10 cellular contexts compared by ENCODE assay signal in the genomic region with DNA sequence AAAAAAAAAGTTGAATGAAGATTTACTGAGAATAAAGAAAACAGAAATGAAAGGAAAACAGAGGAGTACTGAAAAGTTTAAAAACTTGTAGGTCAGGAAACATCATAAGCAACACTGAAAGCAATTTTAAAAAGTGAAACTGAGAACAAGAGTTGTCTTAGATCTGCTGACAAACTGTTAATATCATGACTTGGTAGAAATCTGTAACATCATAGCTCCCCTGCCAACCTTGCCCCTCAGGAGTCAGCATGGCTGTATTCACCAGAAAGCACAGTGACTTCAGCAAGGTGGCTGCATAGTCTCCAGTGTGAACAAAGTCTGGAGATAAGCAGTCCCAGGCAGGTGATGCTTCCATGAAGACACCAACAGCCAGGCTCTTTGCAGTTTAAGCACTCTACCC. TPM values are rescaled to one million over a fixed set of nuclear protein-coding genes. Genes with fewer than 3 reads are reported as not detected.
DNase-seq lines count a peak whose midpoint lies in the region; ATAC-seq and TF ChIP-seq lines count a peak whose summit lies in the region.
"Had no signal": no experiment of that assay in that cellular context is flagged by ENCODE, and none has a peak within 500 bp of the region (broad histone marks: within the 10 kb centered on the region; RNA-seq: fewer than 3 reads in every experiment).

No MANE protein-coding gene starts in this region.

- intact Hi-C loops in natural killer cell (cut with micrococcal nuclease): no loop called here

- H3K4me1 ChIP-seq in KMS-11 (ENCODE audit: low read depth, poor library complexity, severe bottlenecking) (peaks cover 58% of the 10 kb centered on the region), neural progenitor cell (peaks cover 7% of the 10 kb centered on the region), tibial nerve (peaks cover 0 to 57% (median 20%) of the 10 kb centered on the region in 4 donors)

- no peaks in the 10 kb centered on the region for H3K9me3 Mint-ChIP-seq in natural killer cell treated with Interleukin-12 subunit alpha and Interleukin-12 subunit beta and Interleukin-15 and Interleukin-18, amount 100 ng/mL, for 72 hours
- H3K9me3 Mint-ChIP-seq in natural killer cell (no peaks in the 10 kb centered on the region), neural progenitor cell (no peaks in the 10 kb centered on the region)

- H3K27me3 Mint-ChIP-seq in natural killer cell treated with Interleukin-12 subunit alpha and Interleukin-12 subunit beta and Interleukin-15 and Interleukin-18, amount 100 ng/mL, for 72 hours: no peaks in the 10 kb centered on the region
- H3K27me3 Mint-ChIP-seq in natural killer cell (ENCODE audit: low read depth in 2 of 2): no peaks in the 10 kb centered on the region
- no peaks in the 10 kb centered on the region for H3K27me3 Mint-ChIP-seq in neural progenitor cell (ENCODE audit: insufficient read depth, low read depth)

- peaks cover 6% of the 10 kb centered on the region for H3K36me3 Mint-ChIP-seq in natural killer cell treated with Interleukin-12 subunit alpha and Interleukin-12 subunit beta and Interleukin-15 and Interleukin-18, amount 100 ng/mL, for 72 hours
- H3K36me3 Mint-ChIP-seq in natural killer cell (no peaks in the 10 kb centered on the region), neural progenitor cell (peaks cover 2% of the 10 kb centered on the region)

- TF ChIP-seq EP300 in tibial nerve (IDR thresholded peaks at IDR 0.05): no peak

- H3K27me3 ChIP-seq in KMS-11 (ENCODE audit: insufficient read depth, low read depth) (no peaks in the 10 kb centered on the region), neural progenitor cell (no peaks in the 10 kb centered on the region), tibial nerve (no peaks in the 10 kb centered on the region)
- H3K27me3 ChIP-seq: hepatocyte had no signal

- H3K9me3 ChIP-seq in neural progenitor cell (ENCODE audit: low read depth) (no peaks in the 10 kb centered on the region), tibial nerve (no peaks in the 10 kb centered on the region)

- H3K4me2 ChIP-seq in KMS-11: peak overlapping the region; percentile 69
- H3K4me2 ChIP-seq in neural progenitor cell: no peak overlapping the region
- H3K4me2 ChIP-seq: hepatocyte had no signal

- no peak for TF ChIP-seq POLR2A in tibial nerve (IDR thresholded peaks at IDR 0.05)

- no peak overlapping the region; the same call in 1 of the 2 replicates for H2AFZ ChIP-seq in KMS-11 (ENCODE audit: low read depth)
- H2AFZ ChIP-seq in neural progenitor cell (replicated peaks): no peak overlapping the region
- H2AFZ ChIP-seq: hepatocyte had no signal

- TF ChIP-seq CTCF in natural killer cell (IDR thresholded peaks at IDR 0.05) (no peak), KMS-11 (conservative IDR thresholded peaks at IDR 0.05; ENCODE audit: low read depth, low read length) (no peak), neural progenitor cell (IDR thresholded peaks at IDR 0.05) (no peak), tibial nerve (IDR thresholded peaks at IDR 0.05) (no peak)

- H3K36me3 ChIP-seq in KMS-11 (ENCODE audit: insufficient read depth) (no peaks in the 10 kb centered on the region), neural progenitor cell (no peaks in the 10 kb centered on the region), tibial nerve (peaks cover 0 to 32% (median 0%) of the 10 kb centered on the region in 3 donors)

- H3K27ac ChIP-seq in KMS-11 (peak overlapping the region; percentile 88), neural progenitor cell (no peak overlapping the region), tibial nerve (no peak overlapping the region), caudate nucleus (ENCODE audit: low read depth, low read length) (no peak overlapping the region)
- H3K27ac ChIP-seq: hepatocyte had no signal

- DNase-seq in natural killer cell treated with Interleukin-12 subunit alpha and Interleukin-12 subunit beta and Interleukin-15 and Interleukin-18, amount 100 ng/mL, for 72 hours (ENCODE audit: low spot score): no peak
- DNase-seq in natural killer cell (no peak), NOMO-1 treated with DMSO at 0.1 percent for 48 hours (lab: John Stamatoyannopoulos, UW; ENCODE audit: unreplicated experiment) (no peak), neural progenitor cell (ENCODE audit: low spot score) (no peak), tibial nerve (ENCODE audit: low spot score in 2 of 2) (no peak), caudate nucleus (lab: John Stamatoyannopoulos, UW) (no peak)

- peaks cover 35 to 52% of the 10 kb centered on the region in 2 donors for H3K4me1 Mint-ChIP-seq in natural killer cell treated with Interleukin-12 subunit alpha and Interleukin-12 subunit beta and Interleukin-15 and Interleukin-18, amount 100 ng/mL, for 72 hours (ENCODE audit: low read depth in 2 of 2)
- H3K4me1 Mint-ChIP-seq in natural killer cell (peaks cover 36 to 53% of the 10 kb centered on the region in 2 donors), neural progenitor cell (peaks cover 12% of the 10 kb centered on the region)

- H3K27ac Mint-ChIP-seq in natural killer cell treated with Interleukin-12 subunit alpha and Interleukin-12 subunit beta and Interleukin-15 and Interleukin-18, amount 100 ng/mL, for 72 hours: peak overlapping the region; percentile 48 to 69
- no peak overlapping the region for H3K27ac Mint-ChIP-seq in natural killer cell
- no peak overlapping the region for H3K27ac Mint-ChIP-seq in neural progenitor cell

- peak overlapping the region; percentile 46; the same call in 1 of the 2 replicates for H3K9ac ChIP-seq in KMS-11
- no peak overlapping the region for H3K9ac ChIP-seq in neural progenitor cell

- H3K4me3 Mint-ChIP-seq in natural killer cell treated with Interleukin-12 subunit alpha and Interleukin-12 subunit beta and Interleukin-15 and Interleukin-18, amount 100 ng/mL, for 72 hours: no peak overlapping the region
- H3K4me3 Mint-ChIP-seq in natural killer cell (no peak overlapping the region), neural progenitor cell (no peak overlapping the region)

- no peak overlapping the region for H3K4me3 ChIP-seq in KMS-11 (IDR thresholded peaks at IDR 0.05; ENCODE audit: insufficient read depth, low read depth, low read length)
- no peak overlapping the region for H3K4me3 ChIP-seq in neural progenitor cell
- no peak overlapping the region for H3K4me3 ChIP-seq in tibial nerve
- H3K4me3 ChIP-seq: hepatocyte had no signal

- peaks cover 3% of the 10 kb centered on the region for H3F3A ChIP-seq in neural progenitor cell (ENCODE audit: low read depth)

- peak in 1 of 2 donors; percentile 61 for ATAC-seq in natural killer cell treated with Interleukin-12 subunit alpha and Interleukin-12 subunit beta and Interleukin-15 and Interleukin-18, amount 100 ng/mL, for 72 hours
- ATAC-seq in natural killer cell: no peak
- peak; percentile 52 for ATAC-seq in HG02642 (IDR thresholded peaks at IDR 0.05; ENCODE audit: poor library complexity, unreplicated experiment)

- H3K79me2 ChIP-seq in KMS-11 (ENCODE audit: insufficient read depth, low read depth) (peaks cover 96% of the 10 kb centered on the region), neural progenitor cell (ENCODE audit: low read depth) (peaks cover 74% of the 10 kb centered on the region)

- no peaks in the 10 kb centered on the region for H4K20me1 ChIP-seq in KMS-11 (ENCODE audit: insufficient read depth)
- peaks cover 21% of the 10 kb centered on the region for H4K20me1 ChIP-seq in neural progenitor cell (ENCODE audit: low read depth)

RNA-seq across cellular contexts. Expression of a gene that starts 5.3 kb away (rescaled TPM):
- 10 to 100 TPM; 62.4 to 75.8 TPM for total RNA-seq in natural killer cell treated with Interleukin-12 subunit alpha and Interleukin-12 subunit beta and Interleukin-15 and Interleukin-18, amount 100 ng/mL, for 72 hours
- total RNA-seq in natural killer cell (10 to 100 TPM; 20.8 to 25.1 (median 23.8) TPM), neural progenitor cell (ENCODE audit: low replicate concordance) (23.2 and 39.9 TPM in 2 replicates), tibial nerve (10 to 100 TPM; 18.1 to 27.2 (median 20.8) TPM)

RNA-seq across cellular contexts. Expression of a gene that starts 29.8 kb away (rescaled TPM):
- 10 to 100 TPM; 18.7 to 24.2 TPM for total RNA-seq in natural killer cell treated with Interleukin-12 subunit alpha and Interleukin-12 subunit beta and Interleukin-15 and Interleukin-18, amount 100 ng/mL, for 72 hours
- total RNA-seq in natural killer cell: 10 to 100 TPM; 30.8 to 34.5 (median 31.6) TPM
- total RNA-seq in neural progenitor cell (ENCODE audit: low replicate concordance): 27.9 and 45.0 TPM in 2 replicates
- total RNA-seq in tibial nerve: 10 to 100 TPM; 25.5 to 37.9 (median 28.8) TPM

RNA-seq across cellular contexts. Expression of a gene that starts 29.8 kb away (rescaled TPM):
- not detected for total RNA-seq in natural killer cell treated with Interleukin-12 subunit alpha and Interleukin-12 subunit beta and Interleukin-15 and Interleukin-18, amount 100 ng/mL, for 72 hours
- total RNA-seq in natural killer cell: 1 to 10 TPM; 1.0 to 2.1 (median 1.3) TPM
- total RNA-seq in neural progenitor cell (ENCODE audit: low replicate concordance): 0.53 TPM in 1 of 2 replicates, not detected in the other
- 1 to 10 TPM in 1 of 4 donors, under 1 TPM in 2, not detected in 1; 0.21 to 1.5 (median 0.60) TPM for total RNA-seq in tibial nerve
- total RNA-seq: dermis microvascular lymphatic vessel endothelial cell had no signal

Comparison
In these comparisons a context has a peak if more than half of its experiments do, and no peak if none do; other contexts are left out.
1. H3K27ac Mint-ChIP-seq: peak in natural killer cell treated with Interleukin-12 subunit alpha and Interleukin-12 subunit beta and Interleukin-15 and Interleukin-18, amount 100 ng/mL, for 72 hours (2 of 2); none in natural killer cell (0 of 2) and neural progenitor cell (single experiment).